10 cellular contexts compared by ENCODE assay signal in genomic region chr15:30985081-30985531, GRCh38. TPM values are rescaled to one million over a fixed set of nuclear protein-coding genes. Genes with fewer than 3 reads are reported as not detected.
A peak's percentile ranks its signal among the peaks of the same experiment; 100 is the strongest.
DNase-seq lines count a peak whose midpoint lies in the region; ATAC-seq lines count a peak whose summit lies in the region.
"Had no signal": no experiment of that assay in that cellular context is flagged by ENCODE, and none has a peak within 500 bp of the region (broad histone marks: within the 10 kb centered on the region; RNA-seq: fewer than 3 reads in every experiment).

No MANE protein-coding gene starts in this region.

- peaks cover 37 to 42% of the 10 kb centered on the region in 2 donors for H3K4me1 ChIP-seq in duodenal mucosa (ENCODE audit: control insufficient read depth in 1 of 2, insufficient read depth in 2 of 2, low read length in 2 of 2)

- DNase-seq in AG20443 (ENCODE audit: low spot score) (peak; percentile 37), DMS79 (lab: John Stamatoyannopoulos, UW) (no peak), mesenteric fat pad (ENCODE audit: low spot score) (no peak), iPS-NIHi11 (ENCODE audit: low spot score) (no peak)
- DNase-seq in naive thymus-derived CD8-positive, alpha-beta T cell, result no peak
- DNase-seq: DMS79 treated with DMSO at 0.1 percent for 48 hours had no signal

- peaks cover 18 to 46% of the 10 kb centered on the region in 2 donors for H3K36me3 ChIP-seq in duodenal mucosa (ENCODE audit: control insufficient read depth in 1 of 2, insufficient read depth in 2 of 2, low read length in 2 of 2)
- H3K36me3 ChIP-seq: HAP-1 had no signal

- H3K27me3 ChIP-seq in duodenal mucosa (ENCODE audit: control insufficient read depth in 1 of 2, insufficient read depth in 2 of 2, low read length in 2 of 2), result no peaks in the 10 kb centered on the region

- H3K27ac Mint-ChIP-seq in naive thymus-derived CD8-positive, alpha-beta T cell, result peak overlapping the region in 7 of 10 donors; percentile 12 to 74 (median 59)

- peaks cover 46 to 89% (median 79%) of the 10 kb centered on the region in 4 donors for H3K4me1 Mint-ChIP-seq in naive thymus-derived CD8-positive, alpha-beta T cell

- ATAC-seq in HG03196 (IDR thresholded peaks at IDR 0.05; ENCODE audit: unreplicated experiment) (peak; percentile 28), HG03045 (IDR thresholded peaks at IDR 0.05; ENCODE audit: unreplicated experiment) (no peak)
- ATAC-seq in naive thymus-derived CD8-positive, alpha-beta T cell, result peak in 1 of 2 donors; percentile 38

- H3K4me3 ChIP-seq in duodenal mucosa (ENCODE audit: low read depth in 1 of 2, low read length in 2 of 2), result peak overlapping the region; percentile 4 to 45
- H3K4me3 ChIP-seq: HAP-1 had no signal

- H3K9me3 ChIP-seq in duodenal mucosa (ENCODE audit: control insufficient read depth in 1 of 2, low read length in 2 of 2), result no peaks in the 10 kb centered on the region
- H3K9me3 ChIP-seq: HAP-1 had no signal

- H3K27ac ChIP-seq in duodenal mucosa (ENCODE audit: low read depth, low read length), result no peak overlapping the region

- H3K36me3 Mint-ChIP-seq in naive thymus-derived CD8-positive, alpha-beta T cell, result peaks cover 4 to 70% (median 22%) of the 10 kb centered on the region in 3 donors

- H3K27me3 Mint-ChIP-seq in naive thymus-derived CD8-positive, alpha-beta T cell, result no peaks in the 10 kb centered on the region

- no peak overlapping the region for H3K9ac ChIP-seq in duodenal mucosa (ENCODE audit: low read depth in 1 of 2, low read length in 2 of 2)

- peak overlapping the region in 9 of 10 donors; percentile 20 to 62 (median 45) for H3K4me3 Mint-ChIP-seq in naive thymus-derived CD8-positive, alpha-beta T cell

- no peaks in the 10 kb centered on the region for H3K9me3 Mint-ChIP-seq in naive thymus-derived CD8-positive, alpha-beta T cell

- POLR2A ChIA-PET in naive thymus-derived CD8-positive, alpha-beta T cell (lab: Charles Lee), result interaction anchor here (0.8 kb wide), 1 partner anchor 32 kb away, joined by 3 read pairs; no protein-coding TSS in a partner anchor

RNA-seq across cellular contexts. Expression of gene MTMR10, which starts 6.3 kb away (rescaled TPM):
- 10 to 100 TPM; 40.4 to 40.8 TPM for total RNA-seq in naive thymus-derived CD8-positive, alpha-beta T cell
- polyA plus RNA-seq in naive thymus-derived CD8-positive, alpha-beta T cell, result 1 to 10 TPM; 3.4 to 9.8 (median 4.6) TPM
- 36.3 TPM for total RNA-seq in mesenteric fat pad
